Comparison of ENCODE assay signal across 12 cellular contexts in the genomic region with DNA sequence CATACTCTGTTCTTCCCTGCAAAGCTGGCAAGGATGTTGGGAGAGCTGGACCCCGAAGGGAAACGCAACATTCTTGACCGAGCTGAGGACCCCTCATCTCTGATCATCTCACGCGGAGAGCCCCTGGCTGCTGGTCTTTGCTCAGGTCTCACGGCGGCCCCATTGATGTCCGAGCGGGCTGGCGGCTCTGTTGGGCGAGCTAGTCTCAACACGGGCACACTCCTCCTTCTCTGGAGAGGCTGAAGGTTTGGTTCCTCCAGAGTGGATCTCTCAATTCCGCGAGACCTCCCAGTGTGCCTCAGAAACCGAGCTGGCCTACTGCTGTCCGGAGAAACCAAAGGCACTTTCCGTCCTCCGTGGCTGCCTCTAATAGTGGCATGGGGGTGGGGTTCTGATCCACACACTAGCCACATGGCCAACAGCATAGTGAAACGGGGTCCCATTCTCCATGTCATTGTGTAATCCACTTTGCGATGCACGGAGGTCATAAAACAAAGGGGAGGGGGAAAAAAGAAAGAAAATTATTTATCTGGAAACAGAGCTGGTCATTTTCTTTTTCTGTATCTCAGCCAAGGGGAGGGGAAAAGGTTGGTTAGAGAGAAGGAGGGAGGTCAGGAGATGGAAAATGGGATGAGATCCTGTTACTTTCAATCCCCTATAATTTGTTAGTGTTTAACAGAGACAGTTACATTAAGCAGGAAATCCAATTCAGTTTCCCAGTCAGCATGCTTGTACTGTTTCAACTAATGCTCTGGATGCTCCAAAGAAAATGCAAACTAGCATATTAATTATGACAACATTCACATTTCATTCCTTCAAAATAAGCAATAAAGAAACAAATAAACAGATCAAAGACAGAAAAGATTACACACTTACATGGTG. TPM values are rescaled to one million over a fixed set of nuclear protein-coding genes. Genes with fewer than 3 reads are reported as not detected.
DNase-seq lines count a peak whose midpoint lies in the region; ATAC-seq, FAIRE-seq and TF ChIP-seq lines count a peak whose summit lies in the region.
"Had no signal": no experiment of that assay in that cellular context is flagged by ENCODE, and none has a peak within 500 bp of the region (broad histone marks: within the 10 kb centered on the region; RNA-seq: fewer than 3 reads in every experiment).

No MANE protein-coding gene starts in this region.

- DNase-seq in A549 (ENCODE audit: low read depth in 1 of 2, low spot score in 1 of 2) (no peak), SJSA1 (ENCODE audit: low read depth in 1 of 2, low spot score in 2 of 2) (no peak), fibroblast of pulmonary artery (ENCODE audit: low read depth) (no peak), NCI-H345 (lab: John Stamatoyannopoulos, UW) (no peak)
- no peak for DNase-seq in effector CD8-positive, alpha-beta T cell (lab: John Stamatoyannopoulos, UW)
- DNase-seq: activated T-cell treated with anti-CD3 and anti-CD28 coated beads, Interleukin-2, amount 50 U/mL, for 24 hours; WERI-Rb-1 had no signal

- CTCF ChIA-PET in A549 (lab: Yijun Ruan, JAX) = interaction anchor here (0.7 to 5.0 kb wide), 5 partner anchors 27 to 340 kb away, joined by 3 to 40 read pairs (median 8); no protein-coding TSS in a partner anchor

- no peak for FAIRE-seq in A549 (lab: Jason Lieb, UNC)
- FAIRE-seq: G401.6 had no signal

- peaks cover 48% of the 10 kb centered on the region for H3K4me1 ChIP-seq in A549
- peaks cover 61% of the 10 kb centered on the region for H3K4me1 ChIP-seq in SJSA1 (replicated peaks)
- peaks cover 5% of the 10 kb centered on the region for H3K4me1 ChIP-seq in parathyroid adenoma

- H2AFZ ChIP-seq in parathyroid adenoma = peak overlapping the region; percentile 84

- WGBS in A549 (ENCODE audit: missing lambda C conversion rate) = 96% methylated on average over 21 of the region's 21 CpGs

- H3K4me3 ChIP-seq in A549 = peak overlapping the region; percentile 47
- H3K4me3 ChIP-seq in SJSA1 = peak overlapping the region; percentile 34
- peak overlapping the region; percentile 67 for H3K4me3 ChIP-seq in fibroblast of pulmonary artery (replicated peaks; ENCODE audit: low read depth, low read length)
- no peak overlapping the region for H3K4me3 ChIP-seq in parathyroid adenoma (ENCODE audit: low read depth, low read length)

- H3K4me2 ChIP-seq in A549 (peak overlapping the region; percentile 87), parathyroid adenoma (ENCODE audit: low read length) (no peak overlapping the region)

- H3K27ac ChIP-seq in A549 (peak overlapping the region; percentile 90 to 99), SJSA1 (peak overlapping the region; percentile 92), parathyroid adenoma (no peak overlapping the region)
- H3K27ac ChIP-seq: RWPE1, WERI-Rb-1 had no signal

- H3K27me3 ChIP-seq in SJSA1 (replicated peaks) (no peaks in the 10 kb centered on the region), parathyroid adenoma (ENCODE audit: control insufficient read depth, insufficient read depth, low read length) (no peaks in the 10 kb centered on the region)

- POLR2A ChIA-PET in A549 (lab: Yijun Ruan, JAX) = interaction anchor here (1.1 to 1.6 kb wide), 3 partner anchors 11 to 351 kb away, joined by 4 to 9 read pairs (median 6); partner anchors contain the start of gene GTPBP8

- ATAC-seq in A549 (no peak), GM21825 (IDR thresholded peaks at IDR 0.05; ENCODE audit: unreplicated experiment) (no peak), HG03439 (IDR thresholded peaks at IDR 0.05; ENCODE audit: unreplicated experiment) (no peak)

- no peak for TF ChIP-seq EP300 in A549 (IDR thresholded peaks at IDR 0.05)

- H3K79me2 ChIP-seq in parathyroid adenoma = no peaks in the 10 kb centered on the region

- TF ChIP-seq RAD21 in A549 (conservative IDR thresholded peaks at IDR 0.05 in 1 of 2, IDR thresholded peaks at IDR 0.05 in 1 of 2) = no peak

- TF ChIP-seq CTCF in A549 (IDR thresholded peaks at IDR 0.05) (no peak), fibroblast of pulmonary artery (IDR thresholded peaks at IDR 0.05; ENCODE audit: low read length, missing control alignments) (no peak), parathyroid adenoma (IDR thresholded peaks at IDR 0.05) (no peak)

- H3K9ac ChIP-seq in parathyroid adenoma = no peak overlapping the region

- H3K9me3 ChIP-seq in A549 (no peaks in the 10 kb centered on the region), SJSA1 (replicated peaks) (no peaks in the 10 kb centered on the region), parathyroid adenoma (ENCODE audit: control insufficient read depth, low read length) (no peaks in the 10 kb centered on the region)

- TF ChIP-seq POLR2A in A549 (IDR thresholded peaks at IDR 0.05; ENCODE audit: low read length) = no peak

- H3K36me3 ChIP-seq in SJSA1 (no peaks in the 10 kb centered on the region; the same call in 1 of the 2 replicates), parathyroid adenoma (ENCODE audit: control insufficient read depth, insufficient read depth, low read length) (no peaks in the 10 kb centered on the region)
- H3K36me3 ChIP-seq: WERI-Rb-1 had no signal

TF ChIP-seq in A549, 52 proteins besides CTCF, POLR2A, EP300 and RAD21:
- TF ChIP-seq FOSL2 (IDR thresholded peaks at IDR 0.05) (no peak), FOSL2 (CRISPR knock-in tag; IDR thresholded peaks at IDR 0.05) (peak; percentile 21; the same call in 1 of the 2 replicates), EHMT2 (IDR thresholded peaks at IDR 0.05; ENCODE audit: low read depth) (no peak), RFX5 (IDR thresholded peaks at IDR 0.05) (no peak), RARB (CRISPR knock-in tag; IDR thresholded peaks at IDR 0.05) (no peak), KDM5A (IDR thresholded peaks at IDR 0.05) (no peak), TP53 (CRISPR knock-in tag; IDR thresholded peaks at IDR 0.05) (no peak), JUN (IDR thresholded peaks at IDR 0.05) (no peak)

RNA-seq across cellular contexts. Expression of gene CCDC80, which starts 1.3 kb away (rescaled TPM):
- polyA plus RNA-seq in A549 (2011; rRNA removed) = 54.1 and 79.1 TPM in 2 replicates
- 18.3 and 19.6 TPM in 2 replicates for polyA plus RNA-seq in A549 (2012; cell fraction: cytosol; rRNA removed)
- 27.5 and 42.0 TPM in 2 replicates for polyA plus RNA-seq in A549 (2012; cell fraction: nucleus; rRNA removed)
- polyA plus RNA-seq in A549 (2017; fragmentation: RNase III; extraction: RNeasy Plus Mini Kit Qiagen cat#74134 plus additional on column Dnase treatment) = 111 to 168 TPM (median 148 TPM) in 3 replicates
- 39.1 and 47.8 TPM in 2 replicates for polyA minus RNA-seq in A549 (2011; rRNA and poly(A)+ RNA removed)
- total RNA-seq in SJSA1 (2014; rRNA removed; shearing (Covaris generic)) = 58.4 and 74.8 TPM in 2 replicates
